ENCODE assay signal across 8 cellular contexts in genomic region chr5:149452665-149453617, GRCh38.
A peak's percentile ranks its signal among the peaks of the same experiment; 100 is the strongest.
DNase-seq lines count a peak whose midpoint lies in the region; ATAC-seq, FAIRE-seq and TF ChIP-seq lines count a peak whose summit lies in the region.

No MANE protein-coding gene starts in this region.

- DNase-seq in HTR-8/SVneo (ENCODE audit: insufficient read length, low spot score) (peak; percentile 85), colonic mucosa (peak; percentile 51), left kidney (ENCODE audit: low read depth, low spot score) (peak; percentile 43), GM19240 (ENCODE audit: insufficient read length, low spot score) (no peak), left lobe of liver (ENCODE audit: low spot score) (no peak)
- no peak for DNase-seq in activated CD4-positive, alpha-beta T cell treated with anti-CD3 and anti-CD28 coated beads for 4 hours

- peaks cover 28% of the 10 kb centered on the region for H3K4me1 ChIP-seq in colonic mucosa

- H3K9ac ChIP-seq in colonic mucosa (ENCODE audit: low read depth in 2 of 2, low read length in 2 of 2), result peak overlapping the region; percentile 68 to 93

- ATAC-seq in GM21423 (IDR thresholded peaks at IDR 0.05; ENCODE audit: unreplicated experiment) (no peak), left lobe of liver (no peak)

- no peaks in the 10 kb centered on the region for H3K9me3 ChIP-seq in colonic mucosa

- no peaks in the 10 kb centered on the region for H3K27me3 ChIP-seq in colonic mucosa

- intact Hi-C loops in colonic mucosa (cut with DNase I), result no loop called here

- no peak overlapping the region for H3K4me3 ChIP-seq in colonic mucosa

- FAIRE-seq in HTR-8/SVneo (lab: Jason Lieb, UNC), result peak; percentile 89

- TF ChIP-seq CTCF in colonic mucosa (IDR thresholded peaks at IDR 0.05), result no peak

- H3K27ac ChIP-seq in colonic mucosa, result peak overlapping the region; percentile 90
- H3K27ac ChIP-seq in temporal lobe (ENCODE audit: low read depth, low read length), result peak overlapping the region; percentile 27

- H3K36me3 ChIP-seq in colonic mucosa, result no peaks in the 10 kb centered on the region

Comparison
In these comparisons a context has a peak if more than half of its experiments do, and no peak if none do; other contexts are left out.
1. DNase-seq: peak in HTR-8/SVneo (single experiment), colonic mucosa (single experiment) and left kidney (single experiment); none in activated CD4-positive, alpha-beta T cell treated with anti-CD3 and anti-CD28 coated beads for 4 hours (0 of 2), GM19240 (single experiment) and left lobe of liver (single experiment).